In the genomic region with DNA sequence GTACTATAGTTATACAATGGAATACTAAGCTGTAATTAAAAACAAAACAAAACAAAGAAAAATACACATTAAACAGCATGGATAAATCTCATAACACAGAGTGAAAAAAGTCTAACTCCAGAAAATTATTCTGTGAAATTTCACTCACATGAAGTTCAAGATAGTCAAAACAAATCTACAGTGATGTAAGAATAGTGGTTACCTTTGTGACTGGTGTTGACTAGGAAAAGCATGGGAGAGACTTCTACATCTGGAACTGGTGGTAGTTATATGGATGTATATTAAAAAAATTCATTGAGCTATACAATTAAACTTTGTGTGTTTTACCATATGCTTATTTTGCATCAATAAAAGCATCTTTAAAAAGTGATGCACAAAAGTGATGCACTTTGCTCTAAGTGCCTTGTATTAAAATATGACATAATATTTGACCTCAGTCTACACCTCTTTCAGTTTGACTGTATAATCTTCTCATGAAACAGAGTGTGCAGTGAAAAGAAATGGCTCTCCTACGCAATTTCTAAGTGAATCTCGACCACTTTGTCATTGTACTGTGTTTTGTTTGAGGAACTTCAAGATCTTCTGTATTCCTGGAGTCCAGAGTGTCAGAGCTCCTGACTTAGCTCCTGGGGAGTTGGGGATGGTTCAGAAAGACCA, we compare ENCODE assay signal across 17 cellular contexts. TPM values are rescaled to one million over a fixed set of nuclear protein-coding genes. Genes with fewer than 3 reads are reported as not detected.
DNase-seq lines count a peak whose midpoint lies in the region; ATAC-seq and TF ChIP-seq lines count a peak whose summit lies in the region.
"Had no signal": no experiment of that assay in that cellular context is flagged by ENCODE, and none has a peak within 500 bp of the region (broad histone marks: within the 10 kb centered on the region; RNA-seq: fewer than 3 reads in every experiment).

No MANE protein-coding gene starts in this region.

- TF ChIP-seq CTCF in GM10266 (IDR thresholded peaks at IDR 0.05; ENCODE audit: control insufficient read depth, insufficient read depth, low read depth, missing control alignments) (no peak), left ventricle myocardium inferior (IDR thresholded peaks at IDR 0.05; ENCODE audit: borderline replicate concordance) (no peak)

- H3K4me1 Mint-ChIP-seq in activated naive CD8-positive, alpha-beta T cell (ENCODE audit: low read depth) = peaks cover 70% of the 10 kb centered on the region
- H3K4me1 Mint-ChIP-seq: brain had no signal

- peak overlapping the region; percentile 51 for H3K27ac Mint-ChIP-seq in activated naive CD8-positive, alpha-beta T cell
- H3K27ac Mint-ChIP-seq: brain had no signal

- no peaks in the 10 kb centered on the region for H3K4me1 ChIP-seq in left ventricle myocardium inferior
- H3K4me1 ChIP-seq: BE2C, lower lobe of right lung, upper lobe of left lung had no signal

- no peaks in the 10 kb centered on the region for H3K27me3 ChIP-seq in left ventricle myocardium inferior (ENCODE audit: low read depth)
- H3K27me3 ChIP-seq: BE2C, upper lobe of left lung had no signal

- peak; percentile 69 for ATAC-seq in GM19395 (IDR thresholded peaks at IDR 0.05; ENCODE audit: unreplicated experiment)
- ATAC-seq in HG02973 (IDR thresholded peaks at IDR 0.05; ENCODE audit: unreplicated experiment) = peak; percentile 62
- ATAC-seq in HG03135 (IDR thresholded peaks at IDR 0.05; ENCODE audit: unreplicated experiment) = no peak
- ATAC-seq: lower lobe of right lung had no signal

- H3K36me3 ChIP-seq in left ventricle myocardium inferior = no peaks in the 10 kb centered on the region
- H3K36me3 ChIP-seq: BE2C, lower lobe of right lung, upper lobe of left lung had no signal

- H3K27ac ChIP-seq in left ventricle myocardium inferior (replicated peaks) = no peak overlapping the region
- H3K27ac ChIP-seq: lower lobe of right lung, upper lobe of left lung had no signal

- peak overlapping the region; percentile 45 for H3K4me3 Mint-ChIP-seq in activated naive CD8-positive, alpha-beta T cell
- H3K4me3 Mint-ChIP-seq: brain had no signal

- intact Hi-C loops in left ventricle myocardium inferior (cut with micrococcal nuclease) = no loop called here

- no peaks in the 10 kb centered on the region for H3K9me3 ChIP-seq in left ventricle myocardium inferior (replicated peaks)
- H3K9me3 ChIP-seq: BE2C, lower lobe of right lung, upper lobe of left lung had no signal

- peak; percentile 20 for DNase-seq in GM10266 (ENCODE audit: extremely low spot score)
- DNase-seq in DMS 273 treated with DMSO at 0.1 percent for 48 hours (lab: John Stamatoyannopoulos, UW) = no peak
- DNase-seq in left ventricle myocardium inferior = no peak
- DNase-seq in NCI-H187 (lab: John Stamatoyannopoulos, UW) = no peak
- DNase-seq: BE2C, DMS153, H7, lower lobe of right lung, NCI-H1105, NCI-H2227 treated with DMSO at 0.1 percent for 48 hours, retina, upper lobe of left lung had no signal

- H3K4me3 ChIP-seq in left ventricle myocardium inferior = no peak overlapping the region
- H3K4me3 ChIP-seq: lower lobe of right lung, upper lobe of left lung had no signal

- peaks cover 54% of the 10 kb centered on the region for H3K36me3 Mint-ChIP-seq in activated naive CD8-positive, alpha-beta T cell
- H3K36me3 Mint-ChIP-seq: brain had no signal

- H3K27me3 Mint-ChIP-seq in activated naive CD8-positive, alpha-beta T cell = no peaks in the 10 kb centered on the region

- H3K9me3 Mint-ChIP-seq in activated naive CD8-positive, alpha-beta T cell (ENCODE audit: low read depth) = no peaks in the 10 kb centered on the region
- H3K9me3 Mint-ChIP-seq: brain had no signal

RNA-seq across cellular contexts. Expression of a gene that starts 28.0 kb away (rescaled TPM):
- total RNA-seq in left ventricle myocardium inferior = 0.82 TPM
